ENCODE assay signal across 12 cellular contexts in the genomic region with DNA sequence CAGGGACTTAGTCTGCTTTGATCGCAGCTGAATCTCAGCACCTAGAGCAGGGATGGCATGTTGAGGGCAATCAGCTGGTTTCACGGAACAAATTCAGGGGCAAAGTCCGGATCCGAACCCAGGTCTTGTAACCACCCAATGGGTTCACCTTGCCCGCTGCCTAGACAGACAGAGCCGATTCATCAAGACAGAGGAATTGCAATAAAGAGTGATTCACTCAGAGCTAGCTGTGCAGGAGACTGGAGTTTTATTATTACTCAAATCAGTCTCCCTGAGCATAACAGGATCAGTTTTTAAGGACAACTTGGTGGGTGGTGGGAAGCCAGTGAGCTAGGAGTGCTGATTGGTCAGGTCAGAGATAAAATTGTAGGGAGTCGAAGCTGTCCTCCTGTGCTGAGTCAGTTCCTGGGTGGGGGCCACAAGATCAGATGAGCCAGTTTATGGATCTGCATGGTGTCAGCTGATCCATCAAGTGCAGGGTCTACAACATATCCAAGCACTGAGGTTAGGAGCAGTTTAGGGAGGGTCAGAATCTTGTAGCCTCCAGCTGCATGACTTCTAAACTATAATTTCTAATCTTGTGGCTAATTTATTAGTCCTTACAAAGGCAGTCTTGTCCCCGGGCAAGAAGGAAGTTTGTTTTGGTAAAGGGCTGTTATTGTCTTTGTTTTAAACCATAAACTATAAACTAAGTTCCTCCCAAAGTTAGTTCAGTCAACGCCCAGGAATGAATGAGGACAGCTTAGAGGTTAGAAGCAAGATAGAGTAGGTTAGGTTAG. TPM values are rescaled to one million over a fixed set of nuclear protein-coding genes. Genes with fewer than 3 reads are reported as not detected.
DNase-seq lines count a peak whose midpoint lies in the region; ATAC-seq and TF ChIP-seq lines count a peak whose summit lies in the region.
"Had no signal": no experiment of that assay in that cellular context is flagged by ENCODE, and none has a peak within 500 bp of the region (broad histone marks: within the 10 kb centered on the region; RNA-seq: fewer than 3 reads in every experiment).

No MANE protein-coding gene starts in this region.

- no peak for ATAC-seq in HG03571 (IDR thresholded peaks at IDR 0.05; ENCODE audit: unreplicated experiment)

- H3K4me1 Mint-ChIP-seq in CD8-positive, alpha-beta memory T cell = no peaks in the 10 kb centered on the region
- H3K4me1 Mint-ChIP-seq: B cell had no signal

- intact Hi-C loops in head of caudate nucleus (cut with DNase I) = no loop called here

- no peaks in the 10 kb centered on the region for H3K4me1 ChIP-seq in CD8-positive, alpha-beta memory T cell (ENCODE audit: insufficient read depth, low read length)
- H3K4me1 ChIP-seq in mucosa of rectum (ENCODE audit: control insufficient read depth in 2 of 2, insufficient read depth in 2 of 2, low read length in 2 of 2) = peaks cover 12 to 25% of the 10 kb centered on the region in 2 donors

- peak overlapping the region in 1 of 8 donors; percentile 15 for H3K27ac Mint-ChIP-seq in CD8-positive, alpha-beta memory T cell
- H3K27ac Mint-ChIP-seq: B cell; T-helper 1 cell treated with Interleukin-12 subunit alpha and Interleukin-12 subunit beta and Interleukin-4 antibody, amounts not matched to agents 30 μg/mL and 1 μg/mL, for 36 hours had no signal

- no peaks in the 10 kb centered on the region for H3K9me3 ChIP-seq in CD8-positive, alpha-beta memory T cell (ENCODE audit: low read length)
- peaks cover 0 to 2% of the 10 kb centered on the region in 2 donors for H3K9me3 ChIP-seq in mucosa of rectum (ENCODE audit: control insufficient read depth in 2 of 2, low read length in 2 of 2)
- H3K9me3 ChIP-seq: sigmoid colon had no signal

- no peak overlapping the region for H3K4me3 Mint-ChIP-seq in CD8-positive, alpha-beta memory T cell
- H3K4me3 Mint-ChIP-seq: B cell; T-helper 1 cell treated with Interleukin-12 subunit alpha and Interleukin-12 subunit beta and Interleukin-4 antibody, amounts not matched to agents 30 μg/mL and 1 μg/mL, for 36 hours had no signal

- no peaks in the 10 kb centered on the region for H3K27me3 ChIP-seq in CD8-positive, alpha-beta memory T cell (ENCODE audit: insufficient read depth, low read length, poor library complexity, severe bottlenecking)
- no peaks in the 10 kb centered on the region for H3K27me3 ChIP-seq in mucosa of rectum (ENCODE audit: control insufficient read depth in 2 of 2, insufficient read depth in 2 of 2, low read length in 2 of 2)
- H3K27me3 ChIP-seq: sigmoid colon had no signal

- peaks cover 6 to 25% of the 10 kb centered on the region in 2 donors for H3K27me3 Mint-ChIP-seq in CD8-positive, alpha-beta memory T cell

- H3K36me3 Mint-ChIP-seq in CD8-positive, alpha-beta memory T cell = peaks cover 0 to 10% (median 0%) of the 10 kb centered on the region in 3 donors

- H3K4me3 ChIP-seq in CD8-positive, alpha-beta memory T cell (ENCODE audit: low read length) = no peak overlapping the region
- H3K4me3 ChIP-seq in choroid plexus epithelial cell (ENCODE audit: low read depth, low read length) (no peak overlapping the region), mucosa of rectum (ENCODE audit: low read length in 2 of 2) (peak overlapping the region; percentile 40 to 49)
- H3K4me3 ChIP-seq: sigmoid colon had no signal

- peak overlapping the region; percentile 64 for H3K27ac ChIP-seq in CD8-positive, alpha-beta memory T cell (ENCODE audit: low read depth, low read length)
- H3K27ac ChIP-seq in mucosa of rectum (ENCODE audit: low read depth in 2 of 2, low read length in 2 of 2) = peak overlapping the region; percentile 78 to 84

- peak overlapping the region in 1 of 2 donors; percentile 18 for H3K9ac ChIP-seq in mucosa of rectum (ENCODE audit: low read depth in 1 of 2, low read length in 2 of 2)

- TF ChIP-seq CTCF in choroid plexus epithelial cell (conservative IDR thresholded peaks at IDR 0.05; ENCODE audit: low read depth, low read length) = no peak

- CTCF ChIA-PET in CD8-positive, alpha-beta memory T cell (lab: Charles Lee) = interaction anchor here (1.4 kb wide), 1 partner anchor 24 kb away, joined by 3 read pairs; no protein-coding TSS in a partner anchor

- no peak for DNase-seq in CD8-positive, alpha-beta memory T cell
- DNase-seq in NCI-H226 (peak; percentile 80), choroid plexus epithelial cell (ENCODE audit: low read depth) (peak; percentile 44), head of caudate nucleus (no peak)
- DNase-seq in activated CD4-positive, alpha-beta T cell treated with anti-CD3 and anti-CD28 coated beads for 1 hour = no peak
- DNase-seq in activated naive CD4-positive, alpha-beta T cell treated with Interleukin-2 at 50 U/mL for 16 hours = no peak
- DNase-seq: GF-D8 had no signal

- H3K9me3 Mint-ChIP-seq in CD8-positive, alpha-beta memory T cell = peaks cover 0 to 10% (median 9%) of the 10 kb centered on the region in 5 donors

- POLR2A ChIA-PET in CD8-positive, alpha-beta memory T cell (lab: Charles Lee) = no interaction called here

- no peaks in the 10 kb centered on the region for H3K36me3 ChIP-seq in CD8-positive, alpha-beta memory T cell (ENCODE audit: insufficient read depth, low read length)
- no peaks in the 10 kb centered on the region for H3K36me3 ChIP-seq in mucosa of rectum (ENCODE audit: control insufficient read depth in 2 of 2, insufficient read depth in 2 of 2, low read length in 2 of 2)
- H3K36me3 ChIP-seq: sigmoid colon had no signal

RNA-seq across cellular contexts. Expression of a gene that starts 43.5 kb away (rescaled TPM):
- under 1 TPM; 0.07 TPM for total RNA-seq in CD8-positive, alpha-beta memory T cell
- polyA plus RNA-seq in CD8-positive, alpha-beta memory T cell = not detected
- total RNA-seq: B cell had no signal

Comparison
In these comparisons a context has a peak if more than half of its experiments do, and no peak if none do; other contexts are left out.
1. DNase-seq: peak in NCI-H226 (single experiment) and choroid plexus epithelial cell (single experiment); none in CD8-positive, alpha-beta memory T cell (0 of 5), activated CD4-positive, alpha-beta T cell treated with anti-CD3 and anti-CD28 coated beads for 1 hour (single experiment), head of caudate nucleus (0 of 42) and activated naive CD4-positive, alpha-beta T cell treated with Interleukin-2 at 50 U/mL for 16 hours (single experiment).
2. H3K4me3 ChIP-seq: peak in mucosa of rectum (2 of 2); none in CD8-positive, alpha-beta memory T cell (single experiment) and choroid plexus epithelial cell (single experiment).